ENCODE assay signal across 1 cellular context in the genomic region with DNA sequence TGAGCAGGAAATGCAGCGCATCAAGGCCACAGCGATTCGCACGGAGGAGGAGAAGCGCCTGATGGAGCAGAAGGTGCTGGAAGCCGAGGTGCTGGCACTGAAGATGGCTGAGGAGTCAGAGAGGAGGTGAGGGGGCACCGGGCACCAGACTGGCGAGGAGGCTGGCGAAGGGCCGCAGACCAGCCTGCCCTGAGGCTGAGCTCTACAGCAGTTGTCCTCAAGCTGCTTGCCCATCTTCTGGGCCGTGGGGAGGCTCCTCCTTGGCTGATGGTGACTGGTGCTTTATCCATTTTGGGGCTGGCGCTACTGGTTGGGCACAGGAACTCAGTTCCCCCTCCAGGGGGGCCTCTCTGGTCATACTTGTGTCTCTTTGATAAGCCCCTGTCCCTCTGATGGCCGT.
TF ChIP-seq lines count a peak whose summit lies in the region.

No MANE protein-coding gene starts in this region.

TF ChIP-seq in IMR-90, 13 proteins besides CTCF, POLR2A, EP300 and RAD21 (continued from another document):
- TF ChIP-seq, protein P1, sequence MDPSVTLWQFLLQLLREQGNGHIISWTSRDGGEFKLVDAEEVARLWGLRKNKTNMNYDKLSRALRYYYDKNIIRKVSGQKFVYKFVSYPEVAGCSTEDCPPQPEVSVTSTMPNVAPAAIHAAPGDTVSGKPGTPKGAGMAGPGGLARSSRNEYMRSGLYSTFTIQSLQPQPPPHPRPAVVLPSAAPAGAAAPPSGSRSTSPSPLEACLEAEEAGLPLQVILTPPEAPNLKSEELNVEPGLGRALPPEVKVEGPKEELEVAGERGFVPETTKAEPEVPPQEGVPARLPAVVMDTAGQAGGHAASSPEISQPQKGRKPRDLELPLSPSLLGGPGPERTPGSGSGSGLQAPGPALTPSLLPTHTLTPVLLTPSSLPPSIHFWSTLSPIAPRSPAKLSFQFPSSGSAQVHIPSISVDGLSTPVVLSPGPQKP (IDR thresholded peaks at IDR 0.05; ENCODE audit: borderline replicate concordance, low read depth, low read length) = no peak
- TF ChIP-seq CEBPB (IDR thresholded peaks at IDR 0.05; ENCODE audit: low read depth, low read length) = no peak
- no peak for TF ChIP-seq RFX5 (IDR thresholded peaks at IDR 0.05; ENCODE audit: low read depth, low read length)
- TF ChIP-seq BHLHE40 (IDR thresholded peaks at IDR 0.05; ENCODE audit: low read depth, low read length) = no peak
- TF ChIP-seq RCOR1 (IDR thresholded peaks at IDR 0.05; ENCODE audit: insufficient replicate concordance, low read length) = no peak
